Comparison of ENCODE assay signal across 16 cellular contexts in the genomic region with DNA sequence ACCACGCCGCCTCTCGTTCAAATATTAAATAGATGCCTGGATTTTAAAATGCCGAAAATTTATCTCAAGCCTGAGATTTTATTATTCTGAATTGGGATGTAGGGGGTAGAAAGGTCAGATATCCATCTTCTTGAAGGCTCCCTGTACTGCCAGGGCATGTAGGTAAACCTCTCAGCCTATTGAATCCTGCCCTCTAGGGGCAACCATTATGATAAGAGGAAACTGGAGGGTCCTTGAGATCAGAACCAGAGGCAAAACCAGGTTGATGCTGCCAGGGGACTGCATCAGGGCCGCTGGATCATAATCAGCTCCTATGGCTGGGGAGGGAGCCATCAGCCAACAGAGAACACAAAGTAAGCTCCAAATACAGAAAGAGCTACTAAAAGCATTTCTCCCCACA.
DNase-seq lines count a peak whose midpoint lies in the region; ATAC-seq, FAIRE-seq and TF ChIP-seq lines count a peak whose summit lies in the region.
"Had no signal": no experiment of that assay in that cellular context is flagged by ENCODE, and none has a peak within 500 bp of the region (broad histone marks: within the 10 kb centered on the region; RNA-seq: fewer than 3 reads in every experiment).

No MANE protein-coding gene starts in this region.

- TF ChIP-seq CTCF in A549 (IDR thresholded peaks at IDR 0.05) (peak; percentile 26; the same call in 1 of the 3 replicates), chondrocyte (IDR thresholded peaks at IDR 0.05) (peak; percentile 36), ascending aorta (IDR thresholded peaks at IDR 0.05) (no peak)

- H3K27me3 Mint-ChIP-seq in chondrocyte (ENCODE audit: low read depth), result no peaks in the 10 kb centered on the region

- DNase-seq in A549 (ENCODE audit: low read depth in 1 of 2, low spot score in 1 of 2), result peak; percentile 11 to 12
- peak; percentile 36 for DNase-seq in ELR (ENCODE audit: low read depth)
- peak; percentile 23 for DNase-seq in NCI-H524 treated with DMSO at 0.1 percent for 48 hours (lab: John Stamatoyannopoulos, UW)
- DNase-seq in chondrocyte (ENCODE audit: low spot score), result no peak
- DNase-seq in ascending aorta (ENCODE audit: low spot score in 2 of 2), result no peak
- no peak for DNase-seq in activated effector memory CD4-positive, alpha-beta T cell treated with anti-CD3 and anti-CD28 coated beads, Interleukin-2, amount 50 U/mL, for 16 hours
- no peak for DNase-seq in 8988T
- DNase-seq: CD8-positive, alpha-beta memory T cell; esophagus squamous epithelium; NCI-H774; stimulated activated CD4-positive, alpha-beta T cell treated with anti-CD3 and anti-CD28 coated beads, Interleukin-2, amount 100 ng/mL, for 24 hours; stimulated activated naive CD8-positive, alpha-beta T cell treated with anti-CD3 and anti-CD28 coated beads, Interleukin-15, Interleukin-2, amounts not matched to agents 100 U/mL and 50 U/mL, for 24 hours; T1000 had no signal

- no peaks in the 10 kb centered on the region for H3K36me3 ChIP-seq in ascending aorta
- H3K36me3 ChIP-seq: esophagus squamous epithelium, neutrophil had no signal

- H3K4me1 Mint-ChIP-seq in chondrocyte (ENCODE audit: low read depth), result peaks cover 9% of the 10 kb centered on the region

- no peak for FAIRE-seq in A549 (lab: Jason Lieb, UNC)
- FAIRE-seq: GM12892 had no signal

- intact Hi-C loops in ascending aorta (cut with DNase I), result no loop called here

- no peak overlapping the region for H3K4me3 ChIP-seq in A549
- no peak overlapping the region for H3K4me3 ChIP-seq in ascending aorta
- H3K4me3 ChIP-seq: esophagus squamous epithelium had no signal

- no peaks in the 10 kb centered on the region for H3K27me3 ChIP-seq in ascending aorta
- H3K27me3 ChIP-seq: esophagus squamous epithelium, neutrophil had no signal

- H3K9me3 Mint-ChIP-seq in chondrocyte (ENCODE audit: low read depth), result no peaks in the 10 kb centered on the region
- H3K9me3 Mint-ChIP-seq: CD8-positive, alpha-beta memory T cell had no signal

- no peak for TF ChIP-seq POLR2A in A549 (IDR thresholded peaks at IDR 0.05; ENCODE audit: low read length)

- 91% methylated on average over 5 of the region's 5 CpGs for WGBS in A549 (ENCODE audit: missing lambda C conversion rate)

- no peak overlapping the region for H3K27ac ChIP-seq in A549
- no peak overlapping the region for H3K27ac ChIP-seq in ascending aorta
- H3K27ac ChIP-seq: esophagus squamous epithelium, neutrophil had no signal

- POLR2A ChIA-PET in A549 (lab: Yijun Ruan, JAX), result no interaction called here

- no peak overlapping the region for H3K27ac Mint-ChIP-seq in chondrocyte (ENCODE audit: unreplicated experiment)
- H3K27ac Mint-ChIP-seq: CD8-positive, alpha-beta memory T cell had no signal

- TF ChIP-seq EP300 in A549 (IDR thresholded peaks at IDR 0.05), result no peak

- H3K9me3 ChIP-seq in A549 (no peaks in the 10 kb centered on the region), ascending aorta (no peaks in the 10 kb centered on the region)
- H3K9me3 ChIP-seq: esophagus squamous epithelium, neutrophil had no signal

- H3K4me1 ChIP-seq in A549 (no peaks in the 10 kb centered on the region), ascending aorta (peaks cover 0 to 13% of the 10 kb centered on the region in 2 donors)

- peak; percentile 54 to 72; a peak in 4 of 6 replicates for ATAC-seq in A549
- no peak for ATAC-seq in HG02798 (IDR thresholded peaks at IDR 0.05; ENCODE audit: poor library complexity, unreplicated experiment)
- ATAC-seq: stimulated activated naive CD8-positive, alpha-beta T cell treated with anti-CD3 and anti-CD28 coated beads, Interleukin-15, Interleukin-2, amounts not matched to agents 100 U/mL and 50 U/mL, for 24 hours had no signal

- no peaks in the 10 kb centered on the region for H3K36me3 Mint-ChIP-seq in chondrocyte (ENCODE audit: low read depth)

- TF ChIP-seq RAD21 in A549 (conservative IDR thresholded peaks at IDR 0.05 in 1 of 2, IDR thresholded peaks at IDR 0.05 in 1 of 2), result 0 out of 5 replicates have a peak, but pooled peaks have one; percentile 13 to 21

- no peak overlapping the region for H3K4me3 Mint-ChIP-seq in chondrocyte (ENCODE audit: unreplicated experiment)
- H3K4me3 Mint-ChIP-seq: CD8-positive, alpha-beta memory T cell had no signal

- no peak overlapping the region for H3K4me2 ChIP-seq in A549

- CTCF ChIA-PET in A549 (lab: Yijun Ruan, JAX), result interaction anchor here (0.9 to 4.6 kb wide), 9 partner anchors 9 to 154 kb away, joined by 3 to 26 read pairs (median 4); no protein-coding TSS in a partner anchor

TF ChIP-seq in A549, 52 proteins besides CTCF, POLR2A, EP300 and RAD21:
- TF ChIP-seq POLR2AphosphoS2 (conservative IDR thresholded peaks at IDR 0.05; ENCODE audit: low read length) (no peak), PHF8 (IDR thresholded peaks at IDR 0.05; ENCODE audit: borderline replicate concordance, low read depth) (no peak), ZC3H11A (IDR thresholded peaks at IDR 0.05) (no peak), CBX2 (IDR thresholded peaks at IDR 0.05; ENCODE audit: borderline replicate concordance, low read depth) (no peak)
- TF ChIP-seq, protein P1, sequence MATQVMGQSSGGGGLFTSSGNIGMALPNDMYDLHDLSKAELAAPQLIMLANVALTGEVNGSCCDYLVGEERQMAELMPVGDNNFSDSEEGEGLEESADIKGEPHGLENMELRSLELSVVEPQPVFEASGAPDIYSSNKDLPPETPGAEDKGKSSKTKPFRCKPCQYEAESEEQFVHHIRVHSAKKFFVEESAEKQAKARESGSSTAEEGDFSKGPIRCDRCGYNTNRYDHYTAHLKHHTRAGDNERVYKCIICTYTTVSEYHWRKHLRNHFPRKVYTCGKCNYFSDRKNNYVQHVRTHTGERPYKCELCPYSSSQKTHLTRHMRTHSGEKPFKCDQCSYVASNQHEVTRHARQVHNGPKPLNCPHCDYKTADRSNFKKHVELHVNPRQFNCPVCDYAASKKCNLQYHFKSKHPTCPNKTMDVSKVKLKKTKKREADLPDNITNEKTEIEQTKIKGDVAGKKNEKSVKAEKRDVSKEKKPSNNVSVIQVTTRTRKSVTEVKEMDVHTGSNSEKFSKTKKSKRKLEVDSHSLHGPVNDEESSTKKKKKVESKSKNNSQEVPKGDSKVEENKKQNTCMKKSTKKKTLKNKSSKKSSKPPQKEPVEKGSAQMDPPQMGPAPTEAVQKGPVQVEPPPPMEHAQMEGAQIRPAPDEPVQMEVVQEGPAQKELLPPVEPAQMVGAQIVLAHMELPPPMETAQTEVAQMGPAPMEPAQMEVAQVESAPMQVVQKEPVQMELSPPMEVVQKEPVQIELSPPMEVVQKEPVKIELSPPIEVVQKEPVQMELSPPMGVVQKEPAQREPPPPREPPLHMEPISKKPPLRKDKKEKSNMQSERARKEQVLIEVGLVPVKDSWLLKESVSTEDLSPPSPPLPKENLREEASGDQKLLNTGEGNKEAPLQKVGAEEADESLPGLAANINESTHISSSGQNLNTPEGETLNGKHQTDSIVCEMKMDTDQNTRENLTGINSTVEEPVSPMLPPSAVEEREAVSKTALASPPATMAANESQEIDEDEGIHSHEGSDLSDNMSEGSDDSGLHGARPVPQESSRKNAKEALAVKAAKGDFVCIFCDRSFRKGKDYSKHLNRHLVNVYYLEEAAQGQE (IDR thresholded peaks at IDR 0.05), result no peak

Comparison
In these comparisons a context has a peak if more than half of its experiments do, and no peak if none do; other contexts are left out.
1. DNase-seq: peak in A549 (2 of 2), ELR (single experiment) and NCI-H524 treated with DMSO at 0.1 percent for 48 hours (single experiment); none in chondrocyte (single experiment), ascending aorta (0 of 2), activated effector memory CD4-positive, alpha-beta T cell treated with anti-CD3 and anti-CD28 coated beads, Interleukin-2, amount 50 U/mL, for 16 hours (single experiment) and 8988T (single experiment).
2. CTCF ChIP-seq: peak in A549 (single experiment) and chondrocyte (single experiment); none in ascending aorta (0 of 3).